Comparison of ENCODE assay signal across 8 cellular contexts in the genomic region with DNA sequence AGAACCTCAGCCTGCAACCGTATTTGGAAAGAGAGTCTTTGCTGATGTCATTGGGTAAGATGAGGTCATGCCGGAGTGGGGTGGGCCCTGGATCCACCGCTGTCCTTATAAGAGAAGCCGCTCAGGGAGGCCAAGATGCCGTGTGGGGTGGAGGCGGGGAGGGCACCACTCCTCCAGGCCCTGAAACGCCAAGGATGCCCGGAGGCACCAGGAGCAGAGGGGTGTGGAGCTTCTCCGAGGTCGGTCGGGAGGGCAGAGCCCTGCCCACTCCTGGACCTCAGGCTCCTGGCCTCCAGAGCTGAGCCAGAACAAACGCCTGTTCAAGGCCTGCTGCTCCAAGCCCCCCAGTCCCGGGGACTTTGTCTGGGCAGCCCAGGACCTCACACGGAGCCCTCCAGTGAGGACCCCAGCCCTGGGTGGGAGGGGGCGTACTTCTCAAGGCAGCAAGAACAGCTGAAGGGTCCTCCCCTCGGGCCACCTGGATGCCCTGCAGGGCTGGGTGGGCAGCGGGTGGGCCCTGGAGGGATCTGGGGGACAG. TPM values are rescaled to one million over a fixed set of nuclear protein-coding genes. Genes with fewer than 3 reads are reported as not detected.
DNase-seq lines count a peak whose midpoint lies in the region; ATAC-seq and TF ChIP-seq lines count a peak whose summit lies in the region.

No MANE protein-coding gene starts in this region.

- no peaks in the 10 kb centered on the region for H3K36me3 ChIP-seq in SJCRH30

- H3K27ac ChIP-seq in AG04450 (ENCODE audit: low read depth, low read length), result peak overlapping the region; percentile 90
- H3K27ac ChIP-seq in SJCRH30, result peak overlapping the region; percentile 80

- H3K9me3 Mint-ChIP-seq in osteocyte (ENCODE audit: unreplicated experiment), result no peaks in the 10 kb centered on the region

- no peaks in the 10 kb centered on the region for H3K36me3 Mint-ChIP-seq in osteocyte (ENCODE audit: unreplicated experiment)

- ATAC-seq in GM19467 (IDR thresholded peaks at IDR 0.05; ENCODE audit: unreplicated experiment), result no peak

- H3K27me3 Mint-ChIP-seq in osteocyte (ENCODE audit: unreplicated experiment), result no peaks in the 10 kb centered on the region

- H3K4me3 Mint-ChIP-seq in osteocyte (ENCODE audit: unreplicated experiment), result peak overlapping the region; percentile 35

- H3K9me3 ChIP-seq in AG04450 (ENCODE audit: control insufficient read depth, insufficient read depth, low read length), result peaks cover 13% of the 10 kb centered on the region; the same call in 1 of the 2 replicates
- no peaks in the 10 kb centered on the region for H3K9me3 ChIP-seq in SJCRH30 (replicated peaks)

- peaks cover 65% of the 10 kb centered on the region for H3K4me1 Mint-ChIP-seq in osteocyte (ENCODE audit: unreplicated experiment)

- peaks cover 13% of the 10 kb centered on the region for H3K4me1 ChIP-seq in SJCRH30

- CTCF ChIA-PET in AG04450 (lab: Charles Lee), result interaction anchor here (1.1 kb wide), 1 partner anchor 470 kb away, joined by 3 read pairs; no protein-coding TSS in a partner anchor

- peak; percentile 73 for DNase-seq in AG04450 (ENCODE audit: low read depth, low spot score)
- peak; percentile 57 for DNase-seq in SJCRH30
- DNase-seq in foreskin fibroblast, result peak; percentile 87 to 97
- DNase-seq in osteocyte (ENCODE audit: extremely low spot score, unreplicated experiment), result no peak
- DNase-seq in NCI-H2196 (lab: John Stamatoyannopoulos, UW; ENCODE audit: unreplicated experiment), result no peak
- DNase-seq in SK-N-DZ (ENCODE audit: low spot score), result no peak
- DNase-seq in T-helper 9 cell, result no peak

- H3K4me3 ChIP-seq in AG04450 (ENCODE audit: low read depth, low read length) (peak overlapping the region; percentile 29), SJCRH30 (peak overlapping the region; percentile 36), foreskin fibroblast (ENCODE audit: low read depth in 1 of 2, low read length in 2 of 2) (peak overlapping the region; percentile 12 to 30)

- H3K27me3 ChIP-seq in AG04450 (ENCODE audit: control insufficient read depth, insufficient read depth, low read length), result no peaks in the 10 kb centered on the region
- H3K27me3 ChIP-seq in SJCRH30, result no peaks in the 10 kb centered on the region

- peak overlapping the region; percentile 97 for H3K27ac Mint-ChIP-seq in osteocyte (ENCODE audit: unreplicated experiment)

- TF ChIP-seq CTCF in AG04450 (IDR thresholded peaks at IDR 0.05; ENCODE audit: low read depth, low read length), result no peak
- TF ChIP-seq CTCF in foreskin fibroblast (IDR thresholded peaks at IDR 0.05; ENCODE audit: low read depth, low read length), result no peak
- TF ChIP-seq CTCF in osteocyte (IDR thresholded peaks at IDR 0.05), result no peak

- POLR2A ChIA-PET in AG04450 (lab: Yijun Ruan, JAX), result no interaction called here

RNA-seq across cellular contexts. Expression of a gene that starts 29.9 kb away (rescaled TPM):
- polyA plus RNA-seq in AG04450 (2011; rRNA removed), result 10.3 and 17.2 TPM in 2 replicates
- polyA minus RNA-seq in AG04450 (2011; rRNA and poly(A)+ RNA removed), result 30.0 and 51.9 TPM in 2 replicates
- total RNA-seq in SJCRH30 (2014; rRNA removed; shearing (Covaris generic)), result 11.8 and 12.2 TPM in 2 replicates
- total RNA-seq in osteocyte, result 73.0 and 75.7 TPM in 2 replicates
- polyA plus RNA-seq in SK-N-DZ (2014; cell fraction: cytosol; rRNA removed), result 6.6 and 7.8 TPM in 2 replicates
- 11.8 and 19.5 TPM in 2 replicates for polyA plus RNA-seq in SK-N-DZ (2014; cell fraction: nucleus; rRNA removed)

RNA-seq across cellular contexts. Expression of a gene that starts 37.9 kb away (rescaled TPM):
- polyA plus RNA-seq in AG04450 (2011; rRNA removed), result not detected in 2 replicates
- not detected in 2 replicates for polyA minus RNA-seq in AG04450 (2011; rRNA and poly(A)+ RNA removed)
- total RNA-seq in SJCRH30 (2014; rRNA removed; shearing (Covaris generic)), result not detected in 2 replicates
- total RNA-seq in osteocyte, result not detected in 2 replicates
- polyA plus RNA-seq in SK-N-DZ (2014; cell fraction: cytosol; rRNA removed), result not detected in 2 replicates
- not detected in 2 replicates for polyA plus RNA-seq in SK-N-DZ (2014; cell fraction: nucleus; rRNA removed)

RNA-seq across cellular contexts. Expression of a gene that starts 43.7 kb away (rescaled TPM):
- polyA plus RNA-seq in AG04450 (2011; rRNA removed), result 9.3 and 11.2 TPM in 2 replicates
- polyA minus RNA-seq in AG04450 (2011; rRNA and poly(A)+ RNA removed), result 6.5 and 6.8 TPM in 2 replicates
- total RNA-seq in SJCRH30 (2014; rRNA removed; shearing (Covaris generic)), result 21.4 and 21.6 TPM in 2 replicates
- 24.7 and 26.6 TPM in 2 replicates for total RNA-seq in osteocyte
- polyA plus RNA-seq in SK-N-DZ (2014; cell fraction: cytosol; rRNA removed), result 19.7 and 34.0 TPM in 2 replicates
- polyA plus RNA-seq in SK-N-DZ (2014; cell fraction: nucleus; rRNA removed), result 58.2 and 58.5 TPM in 2 replicates

Comparison
In these comparisons a context has a peak if more than half of its experiments do, and no peak if none do; other contexts are left out.
1. DNase-seq: peak in AG04450 (single experiment), SJCRH30 (2 of 2) and foreskin fibroblast (2 of 2); none in osteocyte (single experiment), NCI-H2196 (single experiment), SK-N-DZ (single experiment) and T-helper 9 cell (single experiment).
2. Peak in every context shown above with its lines, with median percentiles within 50 percentile points of each other: H3K4me3 ChIP-seq.